ENCODE assay signal across 18 cellular contexts in the genomic region with DNA sequence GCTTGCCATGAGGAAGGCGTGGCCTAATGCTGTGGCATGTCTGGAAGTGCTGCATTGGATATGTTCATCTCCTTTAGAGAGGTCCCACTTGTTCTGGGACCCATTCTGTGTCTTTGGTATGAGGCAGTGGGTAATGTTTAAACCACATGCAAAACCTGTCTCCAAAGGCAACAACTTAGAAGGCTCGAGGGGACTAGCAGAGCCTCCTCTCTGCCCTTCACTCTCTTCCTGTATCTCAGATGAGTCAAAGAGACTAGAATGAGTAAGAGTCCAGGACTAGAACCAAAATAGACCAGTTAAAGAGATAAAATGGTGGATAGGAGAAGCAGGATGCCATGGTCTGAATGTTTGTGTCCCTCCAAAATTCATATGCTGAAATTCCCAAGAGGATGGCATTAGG.
A peak's percentile ranks its signal among the peaks of the same experiment; 100 is the strongest.
DNase-seq lines count a peak whose midpoint lies in the region; ATAC-seq, FAIRE-seq and TF ChIP-seq lines count a peak whose summit lies in the region.
"Had no signal": no experiment of that assay in that cellular context is flagged by ENCODE, and none has a peak within 500 bp of the region (broad histone marks: within the 10 kb centered on the region; RNA-seq: fewer than 3 reads in every experiment).

No MANE protein-coding gene starts in this region.

- in situ Hi-C loops in G401 (cut with HindIII; ENCODE audit: low sequenced_read_pairs), result no loop called here

- no peak for TF ChIP-seq CTCF in GM10248 (IDR thresholded peaks at IDR 0.05; ENCODE audit: control extremely low read depth, extremely low read depth, low read depth, missing control alignments)

- peak; percentile 73 for ATAC-seq in HG02571 (IDR thresholded peaks at IDR 0.05; ENCODE audit: unreplicated experiment)
- peak; percentile 88 for ATAC-seq in HG03139 (IDR thresholded peaks at IDR 0.05; ENCODE audit: unreplicated experiment)

- CTCF ChIA-PET in GM10248 (lab: Yijun Ruan, JAX), result no interaction called here

- DNase-seq in GM10248 (ENCODE audit: extremely low spot score) (peak; percentile 22), GM19239 (ENCODE audit: insufficient read length, low spot score) (no peak), G401 (ENCODE audit: low spot score) (no peak), Ammon's horn (ENCODE audit: low spot score) (no peak), NCI-H2107 (lab: John Stamatoyannopoulos, UW) (no peak), iPS-NIHi11 (ENCODE audit: low spot score) (no peak)
- DNase-seq: 8988T; activated CD4-positive, alpha-beta memory T cell treated with anti-CD3 and anti-CD28 coated beads, Interleukin-2, amount 10 ng/mL, durations not matched to agents 7 days and 5 days; CD8-positive, alpha-beta memory T cell; effector CD4-positive, alpha-beta T cell; foreskin melanocyte; GOT3; NCI-H446 treated with DMSO at 0.1 percent for 48 hours; stimulated activated CD4-positive, alpha-beta T cell treated with anti-CD3 and anti-CD28 coated beads, Interleukin-15, amount 100 ng/mL, for 24 hours; upper lobe of left lung had no signal

- POLR2A ChIA-PET in GM10248 (lab: Yijun Ruan, JAX), result no interaction called here

- peak; percentile 37 for FAIRE-seq in GM19239 (lab: Jason Lieb, UNC)
- FAIRE-seq: HTR-8/SVneo had no signal
